In the genomic region with DNA sequence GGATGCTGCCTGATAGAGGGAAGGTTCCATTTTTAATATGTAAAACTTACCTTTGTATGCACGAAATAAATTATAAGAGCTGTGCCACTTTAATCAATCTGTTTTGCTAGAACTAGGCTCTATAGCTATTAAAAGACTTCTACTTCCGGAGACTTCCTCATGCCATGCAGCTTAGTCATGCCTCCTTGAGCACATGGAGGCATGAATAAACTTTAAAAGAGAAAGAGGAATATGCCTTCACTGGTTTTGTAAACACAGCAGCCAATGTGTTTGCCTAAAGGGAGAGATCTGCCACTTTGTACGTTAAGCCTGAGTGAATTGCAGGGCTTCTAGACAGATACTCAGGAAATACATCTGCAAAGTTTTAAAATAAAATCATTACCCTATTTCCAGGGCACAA, we compare ENCODE assay signal across 10 cellular contexts.
DNase-seq lines count a peak whose midpoint lies in the region; ATAC-seq and TF ChIP-seq lines count a peak whose summit lies in the region.
"Had no signal": no experiment of that assay in that cellular context is flagged by ENCODE, and none has a peak within 500 bp of the region (broad histone marks: within the 10 kb centered on the region; RNA-seq: fewer than 3 reads in every experiment).

No MANE protein-coding gene starts in this region.

- intact Hi-C loops in CD4-positive, alpha-beta T cell (cut with DNase I, micrococcal nuclease), result no loop called here

- H3K9me3 Mint-ChIP-seq in type B pancreatic cell, result peaks cover 8% of the 10 kb centered on the region
- peaks cover 7% of the 10 kb centered on the region for H3K9me3 Mint-ChIP-seq in CD4-positive, alpha-beta T cell

- no peaks in the 10 kb centered on the region for H3K27me3 ChIP-seq in CD4-positive, alpha-beta T cell (ENCODE audit: control insufficient read depth, insufficient read depth, low read length)
- H3K27me3 ChIP-seq: Peyer's patch had no signal

- no peaks in the 10 kb centered on the region for H3K36me3 Mint-ChIP-seq in type B pancreatic cell
- H3K36me3 Mint-ChIP-seq in CD4-positive, alpha-beta T cell (ENCODE audit: low read depth), result no peaks in the 10 kb centered on the region

- POLR2A ChIA-PET in CD4-positive, alpha-beta T cell (lab: Charles Lee), result no interaction called here

- CTCF ChIA-PET in CD4-positive, alpha-beta T cell (lab: Charles Lee), result interaction anchor here (1.2 kb wide), 1 partner anchor 19 kb away, joined by 3 read pairs; no protein-coding TSS in a partner anchor

- H3K9me3 ChIP-seq in CD4-positive, alpha-beta T cell (ENCODE audit: control insufficient read depth, low read length), result no peaks in the 10 kb centered on the region
- H3K9me3 ChIP-seq: Peyer's patch had no signal

- no peak for TF ChIP-seq CTCF in type B pancreatic cell (conservative IDR thresholded peaks at IDR 0.05)
- no peak for TF ChIP-seq CTCF in CD4-positive, alpha-beta T cell (IDR thresholded peaks at IDR 0.05)

- peaks cover 21% of the 10 kb centered on the region for H3K4me1 Mint-ChIP-seq in type B pancreatic cell (ENCODE audit: unreplicated experiment)
- no peaks in the 10 kb centered on the region for H3K4me1 Mint-ChIP-seq in CD4-positive, alpha-beta T cell (ENCODE audit: low read depth)
- H3K4me1 Mint-ChIP-seq: central memory CD8-positive, alpha-beta T cell had no signal

- no peak overlapping the region for H3K27ac ChIP-seq in CD4-positive, alpha-beta T cell (ENCODE audit: low read depth, low read length)

- no peak for ATAC-seq in CD4-positive, alpha-beta T cell (ENCODE audit: poor library complexity)
- ATAC-seq in HG03196 (IDR thresholded peaks at IDR 0.05; ENCODE audit: unreplicated experiment) (no peak), HG03159 (IDR thresholded peaks at IDR 0.05; ENCODE audit: unreplicated experiment) (no peak)

- DNase-seq in NCI-H2029 (lab: John Stamatoyannopoulos, UW) (peak; percentile 1), NCI-H2029 treated with DMSO at 0.1 percent for 48 hours (lab: John Stamatoyannopoulos, UW) (no peak), SW480 (ENCODE audit: low spot score) (peak; percentile 11), iPS DF 19.7 (ENCODE audit: low read depth, low spot score) (peak; percentile 42), type B pancreatic cell (ENCODE audit: extremely low spot score, unreplicated experiment) (no peak)
- no peak for DNase-seq in CD4-positive, alpha-beta T cell

- H3K27ac Mint-ChIP-seq in type B pancreatic cell, result peak overlapping the region; percentile 84
- no peak overlapping the region for H3K27ac Mint-ChIP-seq in CD4-positive, alpha-beta T cell

- no peaks in the 10 kb centered on the region for H3K27me3 Mint-ChIP-seq in type B pancreatic cell
- no peaks in the 10 kb centered on the region for H3K27me3 Mint-ChIP-seq in CD4-positive, alpha-beta T cell
- H3K27me3 Mint-ChIP-seq: central memory CD8-positive, alpha-beta T cell had no signal

- peak overlapping the region; percentile 34 for H3K4me3 Mint-ChIP-seq in type B pancreatic cell
- H3K4me3 Mint-ChIP-seq in CD4-positive, alpha-beta T cell, result no peak overlapping the region
- H3K4me3 Mint-ChIP-seq: central memory CD8-positive, alpha-beta T cell had no signal

Comparison
In these comparisons a context has a peak if more than half of its experiments do, and no peak if none do; other contexts are left out.
1. DNase-seq: peak in NCI-H2029 (single experiment), SW480 (single experiment) and iPS DF 19.7 (single experiment); none in NCI-H2029 treated with DMSO at 0.1 percent for 48 hours (single experiment), type B pancreatic cell (single experiment) and CD4-positive, alpha-beta T cell (0 of 10).